ENCODE assay signal across 9 cellular contexts in the genomic region with DNA sequence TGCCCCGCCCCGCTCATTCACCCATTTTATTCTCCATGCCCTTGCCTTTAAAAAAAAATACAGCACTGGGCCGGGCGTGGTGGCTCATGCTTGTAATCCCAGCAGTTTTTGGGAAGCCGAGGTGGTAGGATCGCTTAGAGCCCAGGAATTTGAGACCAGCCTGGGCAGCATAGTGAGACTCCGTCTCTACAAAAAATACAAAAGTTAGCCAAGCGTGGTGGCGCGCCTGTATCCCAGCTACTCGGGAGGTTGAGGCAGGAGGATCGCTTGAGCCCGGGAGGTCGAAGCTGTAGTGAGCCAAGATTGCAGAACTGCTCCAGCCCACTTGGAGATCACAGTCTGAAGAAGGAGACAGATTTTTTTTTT. TPM values are rescaled to one million over a fixed set of nuclear protein-coding genes. Genes with fewer than 3 reads are reported as not detected.
A peak's percentile ranks its signal among the peaks of the same experiment; 100 is the strongest.
DNase-seq lines count a peak whose midpoint lies in the region; ATAC-seq and TF ChIP-seq lines count a peak whose summit lies in the region.
"Had no signal": no experiment of that assay in that cellular context is flagged by ENCODE, and none has a peak within 500 bp of the region (broad histone marks: within the 10 kb centered on the region; RNA-seq: fewer than 3 reads in every experiment).

No MANE protein-coding gene starts in this region.

- H3K27ac ChIP-seq in right cardiac atrium (ENCODE audit: low read length), result no peak overlapping the region

- ATAC-seq in right cardiac atrium, result no peak
- ATAC-seq in natural killer cell, result no peak
- ATAC-seq in HG02642 (IDR thresholded peaks at IDR 0.05; ENCODE audit: poor library complexity, unreplicated experiment), result no peak

- peaks cover 10% of the 10 kb centered on the region for H3K4me1 Mint-ChIP-seq in chondrocyte (ENCODE audit: low read depth)
- peaks cover 0 to 10% of the 10 kb centered on the region in 2 donors for H3K4me1 Mint-ChIP-seq in natural killer cell

- DNase-seq in right cardiac atrium (peak in 2 of 3 donors; percentile 15 to 41), cardiac septum (ENCODE audit: low spot score) (no peak), chondrocyte (ENCODE audit: low spot score) (no peak), natural killer cell (no peak), cerebellar nuclear complex (lab: John Stamatoyannopoulos, UW) (no peak), NCI-H187 treated with DMSO at 0.1 percent for 48 hours (lab: John Stamatoyannopoulos, UW) (no peak)
- DNase-seq in stimulated activated CD4-positive, alpha-beta T cell treated with anti-CD3 and anti-CD28 coated beads, Interleukin-15, amount 100 ng/mL, for 24 hours, result no peak

- intact Hi-C loops in right cardiac atrium (cut with DNase I) (no loop called here), cardiac septum (cut with DNase I) (no loop called here), natural killer cell (cut with micrococcal nuclease) (no loop called here)

- no peaks in the 10 kb centered on the region for H3K27me3 ChIP-seq in right cardiac atrium (ENCODE audit: control insufficient read depth, insufficient read depth)

- no peaks in the 10 kb centered on the region for H3K4me1 ChIP-seq in right cardiac atrium (ENCODE audit: control insufficient read depth, insufficient read depth, low read length)
- H3K4me1 ChIP-seq: HAP-1 had no signal

- H3K4me3 Mint-ChIP-seq in chondrocyte (ENCODE audit: unreplicated experiment) (peak overlapping the region; percentile 99), natural killer cell (peak overlapping the region; percentile 45)

- WGBS in right cardiac atrium, result 62% methylated on average over 14 of the region's 14 CpGs

- H3K4me3 ChIP-seq in right cardiac atrium (ENCODE audit: low read length), result peak overlapping the region; percentile 5

- H3K9me3 ChIP-seq in right cardiac atrium (ENCODE audit: control insufficient read depth, low read length), result no peaks in the 10 kb centered on the region
- H3K9me3 ChIP-seq: HAP-1 had no signal

- H3K27ac Mint-ChIP-seq in chondrocyte (ENCODE audit: unreplicated experiment) (peak overlapping the region; percentile 36), natural killer cell (peak overlapping the region in 1 of 2 donors; percentile 44)

- H3K36me3 Mint-ChIP-seq in chondrocyte (ENCODE audit: low read depth), result no peaks in the 10 kb centered on the region
- no peaks in the 10 kb centered on the region for H3K36me3 Mint-ChIP-seq in natural killer cell

- TF ChIP-seq CTCF in chondrocyte (IDR thresholded peaks at IDR 0.05) (no peak), natural killer cell (IDR thresholded peaks at IDR 0.05) (no peak)

- H3K27me3 Mint-ChIP-seq in chondrocyte (ENCODE audit: low read depth), result no peaks in the 10 kb centered on the region
- H3K27me3 Mint-ChIP-seq in natural killer cell (ENCODE audit: low read depth in 2 of 2), result no peaks in the 10 kb centered on the region

- H3K9me3 Mint-ChIP-seq in chondrocyte (ENCODE audit: low read depth) (no peaks in the 10 kb centered on the region), natural killer cell (no peaks in the 10 kb centered on the region)

RNA-seq across cellular contexts. Expression of a gene that starts 0.4 kb away (rescaled TPM):
- total RNA-seq in right cardiac atrium, result 1 to 10 TPM in 1 of 4 donors, under 1 TPM in 3; 0.25 to 1.4 (median 0.43) TPM
- polyA plus RNA-seq in right cardiac atrium, result 0.43 TPM
- total RNA-seq in cardiac septum, result not detected
- 0.62 to 2.4 TPM (median 1.1 TPM) in 3 replicates for total RNA-seq in chondrocyte
- not detected for total RNA-seq in natural killer cell

Comparison
In these comparisons a context has a peak if more than half of its experiments do, and no peak if none do; other contexts are left out.
1. DNase-seq: peak in right cardiac atrium (2 of 3); none in cardiac septum (single experiment), chondrocyte (single experiment), natural killer cell (single experiment), cerebellar nuclear complex (0 of 2), NCI-H187 treated with DMSO at 0.1 percent for 48 hours (single experiment) and stimulated activated CD4-positive, alpha-beta T cell treated with anti-CD3 and anti-CD28 coated beads, Interleukin-15, amount 100 ng/mL, for 24 hours (single experiment).